1 cellular context compared by ENCODE assay signal in genomic region chr11:34232810-34233209, GRCh38.
TF ChIP-seq lines count a peak whose summit lies in the region.

No MANE protein-coding gene starts in this region.

TF ChIP-seq in GM12878, 131 proteins besides CTCF, POLR2A, EP300 and RAD21:
- TF ChIP-seq IKZF2 (IDR thresholded peaks at IDR 0.05) = peak in 1 of 2 experiments; percentile 31; a peak in 1 of 4 replicates
- TF ChIP-seq EED (IDR thresholded peaks at IDR 0.05; ENCODE audit: low read depth) = 0 out of 2 replicates have a peak, but pooled peaks have one; percentile 17
- TF ChIP-seq NFIC (IDR thresholded peaks at IDR 0.05; ENCODE audit: low read depth, low read length) = 0 out of 2 replicates have a peak, but pooled peaks have one; percentile 15
- peak; percentile 75; the same call in 1 of the 2 replicates for TF ChIP-seq RUNX3 (IDR thresholded peaks at IDR 0.05; ENCODE audit: low read length)
- no peak for TF ChIP-seq FOXK2 (IDR thresholded peaks at IDR 0.05)
